21 cellular contexts compared by ENCODE assay signal in the genomic region with DNA sequence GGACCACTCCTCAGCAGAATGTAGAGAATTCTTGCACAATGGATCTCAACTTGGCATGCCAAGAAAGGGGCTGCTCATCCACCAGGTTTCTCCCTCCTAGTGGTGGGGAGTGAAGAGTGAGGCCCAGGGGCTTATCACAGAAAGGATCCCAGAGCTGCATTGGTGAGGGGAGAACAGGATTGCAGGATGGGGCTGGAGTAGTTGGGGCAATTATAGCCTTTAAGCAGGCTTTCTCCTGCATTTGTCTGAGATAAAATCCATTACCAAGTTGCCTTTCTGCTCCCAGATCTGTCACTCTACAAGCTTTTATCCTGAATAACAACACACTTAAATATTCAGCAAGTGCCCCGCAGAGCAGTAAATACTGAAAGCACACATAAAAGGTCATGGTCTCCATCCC.
"Had no signal": no experiment of that assay in that cellular context is flagged by ENCODE, and none has a peak within 500 bp of the region (broad histone marks: within the 10 kb centered on the region; RNA-seq: fewer than 3 reads in every experiment).

No MANE protein-coding gene starts in this region.

- H3K4me3 ChIP-seq: colonic mucosa, esophagus squamous epithelium, lower lobe of right lung, neural progenitor cell, right atrium auricular region, thoracic aorta, tibial nerve, upper lobe of left lung had no signal

- H3K79me2 ChIP-seq: parathyroid adenoma had no signal

- H3K4me1 ChIP-seq: colonic mucosa, esophagus squamous epithelium, lower lobe of right lung, neural progenitor cell, parathyroid adenoma, right atrium auricular region, tibial nerve, upper lobe of left lung had no signal

- H3K4me1 Mint-ChIP-seq: stimulated activated naive B cell treated with anti-CD40 and anti-IgM and Interleukin-4, amounts not matched to agents 10 μg/mL and 1 μg/mL and 100 μg/mL, for 72 hours had no signal

- ATAC-seq: left ventricle myocardium superior; lower lobe of right lung; natural killer cell treated with Interleukin-12 subunit alpha and Interleukin-12 subunit beta and Interleukin-15 and Interleukin-18, amount 100 ng/mL, for 72 hours; sciatic nerve; stimulated activated naive B cell treated with anti-CD40 and anti-IgM and Interleukin-4, amounts not matched to agents 10 μg/mL and 1 μg/mL and 100 μg/mL, for 72 hours had no signal

- H3K27ac Mint-ChIP-seq: dendritic cell treated with granulocyte-macrophage colony-stimulating factor and Interleukin-4, amounts not matched to agents 40 ng/mL and 50 ng/mL, for 4 days; natural killer cell treated with Interleukin-12 subunit alpha and Interleukin-12 subunit beta and Interleukin-15 and Interleukin-18, amount 100 ng/mL, for 72 hours; neural progenitor cell; progenitor cell of endocrine pancreas; stimulated activated naive B cell treated with anti-CD40 and anti-IgM and Interleukin-4, amounts not matched to agents 10 μg/mL and 1 μg/mL and 100 μg/mL, for 72 hours; stimulated activated naive CD8-positive, alpha-beta T cell treated with anti-CD3 and anti-CD28 coated beads, Interleukin-15, Interleukin-2, amounts not matched to agents 100 ng/mL and 50 ng/mL, for 24 hours had no signal

- H3K9ac ChIP-seq: neural progenitor cell, parathyroid adenoma had no signal

- H3K27me3 Mint-ChIP-seq: dendritic cell treated with granulocyte-macrophage colony-stimulating factor and Interleukin-4, amounts not matched to agents 40 ng/mL and 50 ng/mL, for 4 days had no signal

- H3K9me3 Mint-ChIP-seq: dendritic cell treated with granulocyte-macrophage colony-stimulating factor and Interleukin-4, amounts not matched to agents 40 ng/mL and 50 ng/mL, for 4 days; natural killer cell treated with Interleukin-12 subunit alpha and Interleukin-12 subunit beta and Interleukin-15 and Interleukin-18, amount 100 ng/mL, for 72 hours; neural progenitor cell; stimulated activated naive B cell treated with anti-CD40 and anti-IgM and Interleukin-4, amounts not matched to agents 10 μg/mL and 1 μg/mL and 100 μg/mL, for 72 hours; stimulated activated naive CD8-positive, alpha-beta T cell treated with anti-CD3 and anti-CD28 coated beads, Interleukin-15, Interleukin-2, amounts not matched to agents 100 ng/mL and 50 ng/mL, for 24 hours had no signal

- H3K4me3 Mint-ChIP-seq: dendritic cell treated with granulocyte-macrophage colony-stimulating factor and Interleukin-4, amounts not matched to agents 40 ng/mL and 50 ng/mL, for 4 days; natural killer cell treated with Interleukin-12 subunit alpha and Interleukin-12 subunit beta and Interleukin-15 and Interleukin-18, amount 100 ng/mL, for 72 hours; neural progenitor cell; stimulated activated naive B cell treated with anti-CD40 and anti-IgM and Interleukin-4, amounts not matched to agents 10 μg/mL and 1 μg/mL and 100 μg/mL, for 72 hours; stimulated activated naive CD8-positive, alpha-beta T cell treated with anti-CD3 and anti-CD28 coated beads, Interleukin-15, Interleukin-2, amounts not matched to agents 100 ng/mL and 50 ng/mL, for 24 hours had no signal

- H3K9me3 ChIP-seq: colonic mucosa, esophagus squamous epithelium, lower lobe of right lung, right atrium auricular region, thoracic aorta, upper lobe of left lung had no signal

- DNase-seq: colonic mucosa; effector CD8-positive, alpha-beta T cell; esophagus squamous epithelium; foreskin melanocyte; hypothalamus; left ventricle myocardium superior; lower lobe of right lung; stimulated activated CD4-positive, alpha-beta T cell treated with anti-CD3 and anti-CD28 coated beads, Interleukin-2, amount 100 ng/mL, for 24 hours; stimulated activated CD4-positive, alpha-beta T cell treated with anti-CD3 and anti-CD28 coated beads, Interleukin-4, amount 100 ng/mL, for 4 hours; stimulated activated naive B cell treated with anti-CD40 and anti-IgM and Interleukin-4, amounts not matched to agents 10 μg/mL and 1 μg/mL and 100 μg/mL, for 72 hours; upper lobe of left lung had no signal

- H3K36me3 Mint-ChIP-seq: natural killer cell treated with Interleukin-12 subunit alpha and Interleukin-12 subunit beta and Interleukin-15 and Interleukin-18, amount 100 ng/mL, for 72 hours; neural progenitor cell; stimulated activated naive B cell treated with anti-CD40 and anti-IgM and Interleukin-4, amounts not matched to agents 10 μg/mL and 1 μg/mL and 100 μg/mL, for 72 hours had no signal

- H3K4me2 ChIP-seq: neural progenitor cell had no signal

- H3K36me3 ChIP-seq: colonic mucosa, esophagus squamous epithelium, lower lobe of right lung, neural progenitor cell, right atrium auricular region, thoracic aorta, tibial nerve, upper lobe of left lung had no signal

- H3K27me3 ChIP-seq: colonic mucosa, neural progenitor cell, right atrium auricular region, tibial nerve, upper lobe of left lung had no signal

- H3K27ac ChIP-seq: colonic mucosa, esophagus squamous epithelium, lower lobe of right lung, neural progenitor cell, parathyroid adenoma, right atrium auricular region, thoracic aorta, tibial nerve, upper lobe of left lung had no signal
